Comparison of ENCODE assay signal across 9 cellular contexts in genomic region chr21:38159355-38159754, GRCh38.
DNase-seq lines count a peak whose midpoint lies in the region; ATAC-seq, FAIRE-seq and TF ChIP-seq lines count a peak whose summit lies in the region.
"Had no signal": no experiment of that assay in that cellular context is flagged by ENCODE, and none has a peak within 500 bp of the region (broad histone marks: within the 10 kb centered on the region; RNA-seq: fewer than 3 reads in every experiment).

No MANE protein-coding gene starts in this region.

- H3K9ac ChIP-seq in kidney (ENCODE audit: low read length in 2 of 2): no peak overlapping the region

- H3K27me3 ChIP-seq in body of pancreas (no peaks in the 10 kb centered on the region), vagina (no peaks in the 10 kb centered on the region)

- no peaks in the 10 kb centered on the region for H3K36me3 Mint-ChIP-seq in T-helper 2 cell treated with Interferon-gamma antibody and Interleukin-4, amounts not matched to agents 5 μg/mL and 100 μg/mL, for 36 hours (ENCODE audit: low read depth)

- H3K4me1 ChIP-seq in body of pancreas (no peaks in the 10 kb centered on the region), kidney (ENCODE audit: control insufficient read depth in 1 of 2, insufficient read depth in 1 of 2, low read depth in 1 of 2, low read length in 2 of 2) (no peaks in the 10 kb centered on the region), vagina (no peaks in the 10 kb centered on the region)

- intact Hi-C loops in body of pancreas (cut with DNase I) (loop anchor here (5.0 kb wide), 1 partner anchor 198 kb away; no protein-coding TSS in a partner anchor), kidney (cut with DNase I) (no loop called here), vagina (cut with DNase I) (loop anchor here (10.0 kb wide), 1 partner anchor 195 kb away; no protein-coding TSS in a partner anchor)

- H3K4me3 Mint-ChIP-seq in T-helper 2 cell treated with Interferon-gamma antibody and Interleukin-4, amounts not matched to agents 5 μg/mL and 100 μg/mL, for 36 hours: no peak overlapping the region

- H3K27ac Mint-ChIP-seq in T-helper 2 cell treated with Interferon-gamma antibody and Interleukin-4, amounts not matched to agents 5 μg/mL and 100 μg/mL, for 36 hours: no peak overlapping the region

- H3K27ac ChIP-seq in body of pancreas (no peak overlapping the region), kidney (ENCODE audit: low read depth in 2 of 2, low read length in 2 of 2) (no peak overlapping the region), vagina (no peak overlapping the region)
- H3K27ac ChIP-seq: epithelial cell of prostate had no signal

- peak; percentile 60 for ATAC-seq in body of pancreas

- H3K9me3 Mint-ChIP-seq in T-helper 2 cell treated with Interferon-gamma antibody and Interleukin-4, amounts not matched to agents 5 μg/mL and 100 μg/mL, for 36 hours: no peaks in the 10 kb centered on the region

- H3K4me3 ChIP-seq in NB4 (ENCODE audit: low read depth, low read length) (no peak overlapping the region), body of pancreas (no peak overlapping the region), kidney (ENCODE audit: low read length in 2 of 2) (no peak overlapping the region), vagina (no peak overlapping the region)

- no peak for TF ChIP-seq POLR2A in NB4 (IDR thresholded peaks at IDR 0.05; ENCODE audit: extremely low read depth, insufficient read length)
- TF ChIP-seq POLR2A in body of pancreas (IDR thresholded peaks at IDR 0.05): no peak
- TF ChIP-seq POLR2A in vagina (IDR thresholded peaks at IDR 0.05): no peak

- 2 to 15% methylated on average over 3 of the region's 3 CpGs for WGBS in body of pancreas, 2 donors

- H3K27me3 Mint-ChIP-seq in T-helper 2 cell treated with Interferon-gamma antibody and Interleukin-4, amounts not matched to agents 5 μg/mL and 100 μg/mL, for 36 hours (ENCODE audit: low read depth): peaks cover 18% of the 10 kb centered on the region

- H3K4me1 Mint-ChIP-seq in T-helper 2 cell treated with Interferon-gamma antibody and Interleukin-4, amounts not matched to agents 5 μg/mL and 100 μg/mL, for 36 hours (ENCODE audit: low read depth): no peaks in the 10 kb centered on the region

- DNase-seq in SIG-M5 treated with dmso at 0.1 percent for 504 hours (lab: John Stamatoyannopoulos, UW; ENCODE audit: unreplicated experiment) (peak; percentile 72), SIG-M5 (lab: John Stamatoyannopoulos, UW) (no peak), NB4 (ENCODE audit: low read depth) (peak; percentile 72), body of pancreas (peak; percentile 71 to 79 (median 76)), kidney (no peak), vagina (ENCODE audit: extremely low spot score in 2 of 2) (no peak)
- peak; percentile 34 for DNase-seq in T-helper 2 cell treated with Interferon-gamma antibody and Interleukin-4, amounts not matched to agents 5 μg/mL and 100 μg/mL, for 36 hours (ENCODE audit: low spot score)
- DNase-seq in stimulated activated CD4-positive, alpha-beta T cell treated with anti-CD3 and anti-CD28 coated beads, Interleukin-4, amount 100 ng/mL, for 24 hours: peak; percentile 65

- no peaks in the 10 kb centered on the region for H3K36me3 ChIP-seq in body of pancreas (replicated peaks in 1 of 2; ENCODE audit: insufficient read depth in 1 of 2, low read depth in 2 of 2)
- H3K36me3 ChIP-seq in kidney (ENCODE audit: control insufficient read depth in 1 of 2, insufficient read depth in 2 of 2, low read length in 2 of 2): no peaks in the 10 kb centered on the region
- H3K36me3 ChIP-seq in vagina: no peaks in the 10 kb centered on the region

- H3K9me3 ChIP-seq in body of pancreas: no peaks in the 10 kb centered on the region
- H3K9me3 ChIP-seq in kidney (ENCODE audit: control insufficient read depth in 1 of 2, low read length in 2 of 2): no peaks in the 10 kb centered on the region
- H3K9me3 ChIP-seq in vagina: no peaks in the 10 kb centered on the region

- peak; percentile 77 for TF ChIP-seq CTCF in NB4 (IDR thresholded peaks at IDR 0.05; ENCODE audit: low read depth, low read length)
- peak; percentile 66 to 89 (median 81) for TF ChIP-seq CTCF in body of pancreas (IDR thresholded peaks at IDR 0.05)
- peak; percentile 56 for TF ChIP-seq CTCF in kidney (IDR thresholded peaks at IDR 0.05; ENCODE audit: borderline replicate concordance, extremely low read depth, insufficient read depth)
- TF ChIP-seq CTCF in vagina (IDR thresholded peaks at IDR 0.05): peak in 1 of 3 experiments; percentile 50

- FAIRE-seq in kidney (lab: Jason Lieb, UNC): no peak

Comparison
In these comparisons a context has a peak if more than half of its experiments do, and no peak if none do; other contexts are left out.
1. DNase-seq: peak in SIG-M5 treated with dmso at 0.1 percent for 504 hours (single experiment), NB4 (single experiment), T-helper 2 cell treated with Interferon-gamma antibody and Interleukin-4, amounts not matched to agents 5 μg/mL and 100 μg/mL, for 36 hours (single experiment), body of pancreas (4 of 4) and stimulated activated CD4-positive, alpha-beta T cell treated with anti-CD3 and anti-CD28 coated beads, Interleukin-4, amount 100 ng/mL, for 24 hours (single experiment); none in SIG-M5 (single experiment), kidney (single experiment) and vagina (0 of 2).